ENCODE assay signal across 1 cellular context in the genomic region with DNA sequence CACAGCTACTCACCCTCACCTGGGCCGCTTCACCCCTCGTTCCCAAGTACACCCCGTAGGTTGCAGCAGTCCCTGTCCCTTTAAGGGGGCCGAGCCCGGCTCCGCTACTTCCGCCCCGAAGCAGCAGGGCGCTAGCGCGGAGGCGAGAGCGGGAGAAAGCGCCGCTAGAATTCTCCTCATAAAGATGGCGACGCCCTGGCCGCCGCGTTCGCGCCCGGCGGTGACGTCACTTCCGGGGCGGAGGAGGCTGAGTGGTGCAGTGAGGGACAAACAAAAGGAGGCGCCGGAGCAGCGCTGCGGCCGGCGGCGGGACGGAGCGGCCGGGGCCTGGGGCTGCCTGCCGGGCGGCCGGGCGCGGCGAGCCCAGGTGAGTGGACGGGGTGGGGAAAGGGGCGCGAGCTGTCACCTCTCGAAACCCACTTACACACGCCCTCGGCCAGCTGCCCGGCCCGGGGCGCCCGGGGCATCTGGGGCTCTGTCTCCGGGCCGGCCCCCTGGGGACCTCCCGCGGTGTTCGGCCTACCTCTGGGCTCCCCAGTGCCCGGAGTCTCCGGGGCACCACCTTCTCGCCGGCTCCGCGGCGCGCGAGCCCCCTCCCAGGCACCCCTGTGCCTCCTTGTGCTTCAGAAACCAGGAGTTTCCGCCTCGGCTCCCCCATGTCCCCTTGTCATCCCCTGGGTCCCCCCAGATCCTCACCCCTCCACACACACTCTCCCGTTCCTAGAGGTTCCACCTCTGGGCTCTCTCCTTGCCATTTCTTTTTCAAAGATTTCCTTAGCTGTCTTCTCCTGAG.
TF ChIP-seq lines count a peak whose summit lies in the region.

A gene (minus strand): TSS at position 67 of the 793 bp plus-strand sequence. CDS start 36,545 bp downstream, outside the sequence.
A gene (plus strand): TSS at position 250 of the 793 bp plus-strand sequence. CDS start 25,032 bp downstream, outside the sequence.

TF ChIP-seq in WTC11, 78 proteins besides CTCF, POLR2A, EP300 and RAD21 (continued from another document):
- TF ChIP-seq, protein P1, sequence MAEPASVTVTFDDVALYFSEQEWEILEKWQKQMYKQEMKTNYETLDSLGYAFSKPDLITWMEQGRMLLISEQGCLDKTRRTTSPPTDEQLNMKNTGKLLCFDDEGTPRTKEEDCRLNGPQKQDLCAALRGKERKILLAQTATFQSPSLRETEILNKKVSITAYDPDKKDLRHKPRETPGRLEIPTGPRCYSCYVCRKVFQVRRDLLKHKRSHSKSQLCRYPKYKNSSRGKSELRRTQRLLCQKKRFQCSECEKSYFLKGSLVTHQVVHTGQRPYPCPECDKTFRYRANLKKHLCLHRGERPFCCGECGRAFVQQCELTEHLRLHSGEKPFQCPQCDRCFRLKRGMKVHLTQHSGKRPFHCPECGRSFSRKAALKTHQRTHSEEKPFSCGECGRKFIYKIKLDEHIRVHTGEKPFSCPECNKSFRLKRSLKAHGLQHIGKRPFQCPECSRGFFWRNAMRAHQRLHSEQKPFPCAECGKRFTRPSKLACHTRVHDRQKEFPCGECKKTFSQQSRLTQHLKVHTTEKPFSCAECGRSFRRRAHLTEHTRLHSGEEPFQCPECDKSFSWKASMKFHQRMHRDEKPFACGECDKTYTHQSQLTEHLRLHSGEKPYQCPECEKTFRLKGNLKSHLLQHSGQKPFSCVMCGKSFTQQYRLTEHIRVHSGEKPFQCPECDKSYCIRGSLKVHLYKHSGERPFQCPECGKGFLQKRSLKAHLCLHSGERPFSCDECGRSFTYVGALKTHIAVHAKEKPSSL (CRISPR knock-in tag; conservative IDR thresholded peaks at IDR 0.05), result no peak
- TF ChIP-seq, protein P2, sequence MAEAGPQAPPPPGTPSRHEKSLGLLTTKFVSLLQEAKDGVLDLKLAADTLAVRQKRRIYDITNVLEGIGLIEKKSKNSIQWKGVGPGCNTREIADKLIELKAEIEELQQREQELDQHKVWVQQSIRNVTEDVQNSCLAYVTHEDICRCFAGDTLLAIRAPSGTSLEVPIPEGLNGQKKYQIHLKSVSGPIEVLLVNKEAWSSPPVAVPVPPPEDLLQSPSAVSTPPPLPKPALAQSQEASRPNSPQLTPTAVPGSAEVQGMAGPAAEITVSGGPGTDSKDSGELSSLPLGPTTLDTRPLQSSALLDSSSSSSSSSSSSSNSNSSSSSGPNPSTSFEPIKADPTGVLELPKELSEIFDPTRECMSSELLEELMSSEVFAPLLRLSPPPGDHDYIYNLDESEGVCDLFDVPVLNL (CRISPR knock-in tag; IDR thresholded peaks at IDR 0.05; ENCODE audit: borderline replicate concordance, low read depth), result no peak
- TF ChIP-seq, protein P3, sequence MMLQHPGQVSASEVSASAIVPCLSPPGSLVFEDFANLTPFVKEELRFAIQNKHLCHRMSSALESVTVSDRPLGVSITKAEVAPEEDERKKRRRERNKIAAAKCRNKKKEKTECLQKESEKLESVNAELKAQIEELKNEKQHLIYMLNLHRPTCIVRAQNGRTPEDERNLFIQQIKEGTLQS (CRISPR knock-in tag; conservative IDR thresholded peaks at IDR 0.05), result no peak
- TF ChIP-seq GABPB1 (CRISPR knock-in tag; IDR thresholded peaks at IDR 0.05), result peak; percentile 82
- no peak for TF ChIP-seq ZNF219 (CRISPR knock-in tag; IDR thresholded peaks at IDR 0.05; ENCODE audit: borderline replicate concordance)
- no peak for TF ChIP-seq GRHL2 (CRISPR knock-in tag; IDR thresholded peaks at IDR 0.05; ENCODE audit: insufficient replicate concordance, severe bottlenecking)
- no peak for TF ChIP-seq ELF4 (CRISPR knock-in tag; IDR thresholded peaks at IDR 0.05; ENCODE audit: low read depth)
- TF ChIP-seq ZNF121 (CRISPR knock-in tag; IDR thresholded peaks at IDR 0.05), result no peak
- TF ChIP-seq, protein P4, sequence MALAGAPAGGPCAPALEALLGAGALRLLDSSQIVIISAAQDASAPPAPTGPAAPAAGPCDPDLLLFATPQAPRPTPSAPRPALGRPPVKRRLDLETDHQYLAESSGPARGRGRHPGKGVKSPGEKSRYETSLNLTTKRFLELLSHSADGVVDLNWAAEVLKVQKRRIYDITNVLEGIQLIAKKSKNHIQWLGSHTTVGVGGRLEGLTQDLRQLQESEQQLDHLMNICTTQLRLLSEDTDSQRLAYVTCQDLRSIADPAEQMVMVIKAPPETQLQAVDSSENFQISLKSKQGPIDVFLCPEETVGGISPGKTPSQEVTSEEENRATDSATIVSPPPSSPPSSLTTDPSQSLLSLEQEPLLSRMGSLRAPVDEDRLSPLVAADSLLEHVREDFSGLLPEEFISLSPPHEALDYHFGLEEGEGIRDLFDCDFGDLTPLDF (CRISPR knock-in tag; IDR thresholded peaks at IDR 0.05), result no peak
- TF ChIP-seq, protein P5, sequence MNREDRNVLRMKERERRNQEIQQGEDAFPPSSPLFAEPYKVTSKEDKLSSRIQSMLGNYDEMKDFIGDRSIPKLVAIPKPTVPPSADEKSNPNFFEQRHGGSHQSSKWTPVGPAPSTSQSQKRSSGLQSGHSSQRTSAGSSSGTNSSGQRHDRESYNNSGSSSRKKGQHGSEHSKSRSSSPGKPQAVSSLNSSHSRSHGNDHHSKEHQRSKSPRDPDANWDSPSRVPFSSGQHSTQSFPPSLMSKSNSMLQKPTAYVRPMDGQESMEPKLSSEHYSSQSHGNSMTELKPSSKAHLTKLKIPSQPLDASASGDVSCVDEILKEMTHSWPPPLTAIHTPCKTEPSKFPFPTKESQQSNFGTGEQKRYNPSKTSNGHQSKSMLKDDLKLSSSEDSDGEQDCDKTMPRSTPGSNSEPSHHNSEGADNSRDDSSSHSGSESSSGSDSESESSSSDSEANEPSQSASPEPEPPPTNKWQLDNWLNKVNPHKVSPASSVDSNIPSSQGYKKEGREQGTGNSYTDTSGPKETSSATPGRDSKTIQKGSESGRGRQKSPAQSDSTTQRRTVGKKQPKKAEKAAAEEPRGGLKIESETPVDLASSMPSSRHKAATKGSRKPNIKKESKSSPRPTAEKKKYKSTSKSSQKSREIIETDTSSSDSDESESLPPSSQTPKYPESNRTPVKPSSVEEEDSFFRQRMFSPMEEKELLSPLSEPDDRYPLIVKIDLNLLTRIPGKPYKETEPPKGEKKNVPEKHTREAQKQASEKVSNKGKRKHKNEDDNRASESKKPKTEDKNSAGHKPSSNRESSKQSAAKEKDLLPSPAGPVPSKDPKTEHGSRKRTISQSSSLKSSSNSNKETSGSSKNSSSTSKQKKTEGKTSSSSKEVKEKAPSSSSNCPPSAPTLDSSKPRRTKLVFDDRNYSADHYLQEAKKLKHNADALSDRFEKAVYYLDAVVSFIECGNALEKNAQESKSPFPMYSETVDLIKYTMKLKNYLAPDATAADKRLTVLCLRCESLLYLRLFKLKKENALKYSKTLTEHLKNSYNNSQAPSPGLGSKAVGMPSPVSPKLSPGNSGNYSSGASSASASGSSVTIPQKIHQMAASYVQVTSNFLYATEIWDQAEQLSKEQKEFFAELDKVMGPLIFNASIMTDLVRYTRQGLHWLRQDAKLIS (CRISPR knock-in tag; IDR thresholded peaks at IDR 0.05; ENCODE audit: borderline replicate concordance), result no peak
- TF ChIP-seq FOXJ3 (CRISPR knock-in tag; IDR thresholded peaks at IDR 0.05; ENCODE audit: borderline replicate concordance), result no peak
- peak; percentile 30; the same call in 1 of the 2 replicates for TF ChIP-seq FOXP1 (CRISPR knock-in tag; IDR thresholded peaks at IDR 0.05; ENCODE audit: borderline replicate concordance)
- no peak; the same call in 1 of the 2 replicates for TF ChIP-seq MYBL2 (CRISPR knock-in tag; IDR thresholded peaks at IDR 0.05)
- TF ChIP-seq, protein P6, sequence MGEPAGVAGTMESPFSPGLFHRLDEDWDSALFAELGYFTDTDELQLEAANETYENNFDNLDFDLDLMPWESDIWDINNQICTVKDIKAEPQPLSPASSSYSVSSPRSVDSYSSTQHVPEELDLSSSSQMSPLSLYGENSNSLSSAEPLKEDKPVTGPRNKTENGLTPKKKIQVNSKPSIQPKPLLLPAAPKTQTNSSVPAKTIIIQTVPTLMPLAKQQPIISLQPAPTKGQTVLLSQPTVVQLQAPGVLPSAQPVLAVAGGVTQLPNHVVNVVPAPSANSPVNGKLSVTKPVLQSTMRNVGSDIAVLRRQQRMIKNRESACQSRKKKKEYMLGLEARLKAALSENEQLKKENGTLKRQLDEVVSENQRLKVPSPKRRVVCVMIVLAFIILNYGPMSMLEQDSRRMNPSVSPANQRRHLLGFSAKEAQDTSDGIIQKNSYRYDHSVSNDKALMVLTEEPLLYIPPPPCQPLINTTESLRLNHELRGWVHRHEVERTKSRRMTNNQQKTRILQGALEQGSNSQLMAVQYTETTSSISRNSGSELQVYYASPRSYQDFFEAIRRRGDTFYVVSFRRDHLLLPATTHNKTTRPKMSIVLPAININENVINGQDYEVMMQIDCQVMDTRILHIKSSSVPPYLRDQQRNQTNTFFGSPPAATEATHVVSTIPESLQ (CRISPR knock-in tag; IDR thresholded peaks at IDR 0.05), result 0 out of 2 replicates have a peak, but pooled peaks have one; percentile 20
- TF ChIP-seq CREB1 (CRISPR knock-in tag; IDR thresholded peaks at IDR 0.05), result no peak
- TF ChIP-seq, protein P7, sequence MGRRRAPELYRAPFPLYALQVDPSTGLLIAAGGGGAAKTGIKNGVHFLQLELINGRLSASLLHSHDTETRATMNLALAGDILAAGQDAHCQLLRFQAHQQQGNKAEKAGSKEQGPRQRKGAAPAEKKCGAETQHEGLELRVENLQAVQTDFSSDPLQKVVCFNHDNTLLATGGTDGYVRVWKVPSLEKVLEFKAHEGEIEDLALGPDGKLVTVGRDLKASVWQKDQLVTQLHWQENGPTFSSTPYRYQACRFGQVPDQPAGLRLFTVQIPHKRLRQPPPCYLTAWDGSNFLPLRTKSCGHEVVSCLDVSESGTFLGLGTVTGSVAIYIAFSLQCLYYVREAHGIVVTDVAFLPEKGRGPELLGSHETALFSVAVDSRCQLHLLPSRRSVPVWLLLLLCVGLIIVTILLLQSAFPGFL (CRISPR knock-in tag; IDR thresholded peaks at IDR 0.05; ENCODE audit: borderline replicate concordance), result no peak
- no peak for TF ChIP-seq IRF2 (CRISPR knock-in tag; IDR thresholded peaks at IDR 0.05; ENCODE audit: borderline replicate concordance, low read depth)
- TF ChIP-seq HMGA2 (CRISPR knock-in tag; IDR thresholded peaks at IDR 0.05), result no peak
- no peak for TF ChIP-seq NR3C1 (CRISPR knock-in tag; conservative IDR thresholded peaks at IDR 0.05; ENCODE audit: low read depth)
- TF ChIP-seq, protein P8, sequence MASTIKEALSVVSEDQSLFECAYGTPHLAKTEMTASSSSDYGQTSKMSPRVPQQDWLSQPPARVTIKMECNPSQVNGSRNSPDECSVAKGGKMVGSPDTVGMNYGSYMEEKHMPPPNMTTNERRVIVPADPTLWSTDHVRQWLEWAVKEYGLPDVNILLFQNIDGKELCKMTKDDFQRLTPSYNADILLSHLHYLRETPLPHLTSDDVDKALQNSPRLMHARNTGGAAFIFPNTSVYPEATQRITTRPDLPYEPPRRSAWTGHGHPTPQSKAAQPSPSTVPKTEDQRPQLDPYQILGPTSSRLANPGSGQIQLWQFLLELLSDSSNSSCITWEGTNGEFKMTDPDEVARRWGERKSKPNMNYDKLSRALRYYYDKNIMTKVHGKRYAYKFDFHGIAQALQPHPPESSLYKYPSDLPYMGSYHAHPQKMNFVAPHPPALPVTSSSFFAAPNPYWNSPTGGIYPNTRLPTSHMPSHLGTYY (CRISPR knock-in tag; IDR thresholded peaks at IDR 0.05), result no peak
- TF ChIP-seq, protein P9, sequence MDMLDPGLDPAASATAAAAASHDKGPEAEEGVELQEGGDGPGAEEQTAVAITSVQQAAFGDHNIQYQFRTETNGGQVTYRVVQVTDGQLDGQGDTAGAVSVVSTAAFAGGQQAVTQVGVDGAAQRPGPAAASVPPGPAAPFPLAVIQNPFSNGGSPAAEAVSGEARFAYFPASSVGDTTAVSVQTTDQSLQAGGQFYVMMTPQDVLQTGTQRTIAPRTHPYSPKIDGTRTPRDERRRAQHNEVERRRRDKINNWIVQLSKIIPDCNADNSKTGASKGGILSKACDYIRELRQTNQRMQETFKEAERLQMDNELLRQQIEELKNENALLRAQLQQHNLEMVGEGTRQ (CRISPR knock-in tag; IDR thresholded peaks at IDR 0.05), result peak; percentile 45; the same call in 1 of the 2 replicates
- TF ChIP-seq, protein P10, sequence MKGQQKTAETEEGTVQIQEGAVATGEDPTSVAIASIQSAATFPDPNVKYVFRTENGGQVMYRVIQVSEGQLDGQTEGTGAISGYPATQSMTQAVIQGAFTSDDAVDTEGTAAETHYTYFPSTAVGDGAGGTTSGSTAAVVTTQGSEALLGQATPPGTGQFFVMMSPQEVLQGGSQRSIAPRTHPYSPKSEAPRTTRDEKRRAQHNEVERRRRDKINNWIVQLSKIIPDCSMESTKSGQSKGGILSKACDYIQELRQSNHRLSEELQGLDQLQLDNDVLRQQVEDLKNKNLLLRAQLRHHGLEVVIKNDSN (CRISPR knock-in tag; IDR thresholded peaks at IDR 0.05), result no peak
- TF ChIP-seq TEAD1 (CRISPR knock-in tag; IDR thresholded peaks at IDR 0.05), result 0 out of 2 replicates have a peak, but pooled peaks have one; percentile 32
- no peak for TF ChIP-seq SOX15 (CRISPR knock-in tag; IDR thresholded peaks at IDR 0.05)
- TF ChIP-seq, protein P11, sequence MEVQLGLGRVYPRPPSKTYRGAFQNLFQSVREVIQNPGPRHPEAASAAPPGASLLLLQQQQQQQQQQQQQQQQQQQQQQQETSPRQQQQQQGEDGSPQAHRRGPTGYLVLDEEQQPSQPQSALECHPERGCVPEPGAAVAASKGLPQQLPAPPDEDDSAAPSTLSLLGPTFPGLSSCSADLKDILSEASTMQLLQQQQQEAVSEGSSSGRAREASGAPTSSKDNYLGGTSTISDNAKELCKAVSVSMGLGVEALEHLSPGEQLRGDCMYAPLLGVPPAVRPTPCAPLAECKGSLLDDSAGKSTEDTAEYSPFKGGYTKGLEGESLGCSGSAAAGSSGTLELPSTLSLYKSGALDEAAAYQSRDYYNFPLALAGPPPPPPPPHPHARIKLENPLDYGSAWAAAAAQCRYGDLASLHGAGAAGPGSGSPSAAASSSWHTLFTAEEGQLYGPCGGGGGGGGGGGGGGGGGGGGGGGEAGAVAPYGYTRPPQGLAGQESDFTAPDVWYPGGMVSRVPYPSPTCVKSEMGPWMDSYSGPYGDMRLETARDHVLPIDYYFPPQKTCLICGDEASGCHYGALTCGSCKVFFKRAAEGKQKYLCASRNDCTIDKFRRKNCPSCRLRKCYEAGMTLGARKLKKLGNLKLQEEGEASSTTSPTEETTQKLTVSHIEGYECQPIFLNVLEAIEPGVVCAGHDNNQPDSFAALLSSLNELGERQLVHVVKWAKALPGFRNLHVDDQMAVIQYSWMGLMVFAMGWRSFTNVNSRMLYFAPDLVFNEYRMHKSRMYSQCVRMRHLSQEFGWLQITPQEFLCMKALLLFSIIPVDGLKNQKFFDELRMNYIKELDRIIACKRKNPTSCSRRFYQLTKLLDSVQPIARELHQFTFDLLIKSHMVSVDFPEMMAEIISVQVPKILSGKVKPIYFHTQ (CRISPR knock-in tag; IDR thresholded peaks at IDR 0.05), result no peak
- TF ChIP-seq RELA (CRISPR knock-in tag; IDR thresholded peaks at IDR 0.05; ENCODE audit: borderline replicate concordance), result no peak
- TF ChIP-seq NFATC4 (CRISPR knock-in tag; IDR thresholded peaks at IDR 0.05), result no peak
- peak; percentile 97 for TF ChIP-seq SP1 (CRISPR knock-in tag; conservative IDR thresholded peaks at IDR 0.05)
